In genomic region chr7:29483219-29484104, GRCh38 we compare ENCODE assay signal across 1 cellular context.
TF ChIP-seq lines count a peak whose summit lies in the region.

No MANE protein-coding gene starts in this region.

TF ChIP-seq in HepG2, 621 proteins besides CTCF, POLR2A, EP300 and RAD21 (continued from another document and continues in another):
- TF ChIP-seq BRF2 (CRISPR knock-in tag; IDR thresholded peaks at IDR 0.05) (0 out of 2 replicates have a peak, but pooled peaks have one; percentile 55), ZNF598 (CRISPR knock-in tag; IDR thresholded peaks at IDR 0.05; ENCODE audit: borderline replicate concordance) (no peak), TCF7 (IDR thresholded peaks at IDR 0.05; ENCODE audit: low read depth) (peak; percentile 85), SNAPC2 (CRISPR knock-in tag; IDR thresholded peaks at IDR 0.05) (0 out of 2 replicates have a peak, but pooled peaks have one; percentile 48), RXRA (CRISPR knock-in tag; IDR thresholded peaks at IDR 0.05) (peak; percentile 28; the same call in 1 of the 2 replicates), ZIK1 (CRISPR knock-in tag; IDR thresholded peaks at IDR 0.05; ENCODE audit: borderline replicate concordance, low read depth) (no peak), ZNF792 (CRISPR knock-in tag; IDR thresholded peaks at IDR 0.05) (0 out of 2 replicates have a peak, but pooled peaks have one; percentile 52), ZSCAN22 (CRISPR knock-in tag; IDR thresholded peaks at IDR 0.05) (no peak), ZNF484 (CRISPR knock-in tag; IDR thresholded peaks at IDR 0.05; ENCODE audit: borderline replicate concordance, low read depth) (no peak), ZBTB33 (CRISPR knock-in tag; IDR thresholded peaks at IDR 0.05) (peak; percentile 8; the same call in 1 of the 2 replicates), ZXDC (CRISPR knock-in tag; IDR thresholded peaks at IDR 0.05) (no peak), SOX13 (IDR thresholded peaks at IDR 0.05) (peak; percentile 98), SOX13 (CRISPR knock-in tag; conservative IDR thresholded peaks at IDR 0.05 in 1 of 2, IDR thresholded peaks at IDR 0.05 in 1 of 2) (peak in 1 of 2 experiments; percentile 100; a peak in 2 of 4 replicates), POLR2AphosphoS2 (IDR thresholded peaks at IDR 0.05; ENCODE audit: low read depth, low read length) (no peak), ZNF331 (CRISPR knock-in tag; IDR thresholded peaks at IDR 0.05) (peak; percentile 89; the same call in 1 of the 2 replicates), CEBPG (CRISPR knock-in tag; IDR thresholded peaks at IDR 0.05) (peak; percentile 99), TBX3 (IDR thresholded peaks at IDR 0.05; ENCODE audit: borderline replicate concordance) (peak; percentile 83; the same call in 1 of the 2 replicates), PCBP1 (IDR thresholded peaks at IDR 0.05; ENCODE audit: borderline replicate concordance, low read depth, low read length) (no peak), ZNF33B (CRISPR knock-in tag; IDR thresholded peaks at IDR 0.05) (no peak; the same call in 1 of the 2 replicates), EED (CRISPR knock-in tag; IDR thresholded peaks at IDR 0.05) (no peak), FIP1L1 (IDR thresholded peaks at IDR 0.05; ENCODE audit: borderline replicate concordance, insufficient read depth, low read depth, low read length) (no peak), KDM3A (CRISPR knock-in tag; IDR thresholded peaks at IDR 0.05; ENCODE audit: low read depth) (no peak), ZNF460 (CRISPR knock-in tag; IDR thresholded peaks at IDR 0.05; ENCODE audit: borderline replicate concordance) (peak; percentile 5; the same call in 1 of the 2 replicates), NCOR1 (IDR thresholded peaks at IDR 0.05; ENCODE audit: borderline replicate concordance, low read length) (peak; percentile 86; the same call in 1 of the 2 replicates), GABPA (IDR thresholded peaks at IDR 0.05; ENCODE audit: low read depth, low read length) (no peak), GABPA (CRISPR knock-in tag; IDR thresholded peaks at IDR 0.05; ENCODE audit: low read depth) (no peak), HNF4A (CRISPR knock-in tag; IDR thresholded peaks at IDR 0.05) (peak; percentile 86), TSC22D2 (CRISPR knock-in tag; IDR thresholded peaks at IDR 0.05; ENCODE audit: borderline replicate concordance) (no peak), PBX2 (CRISPR knock-in tag; IDR thresholded peaks at IDR 0.05) (no peak), FOXP4 (CRISPR knock-in tag; IDR thresholded peaks at IDR 0.05) (peak; percentile 93), JUND (CRISPR knock-in tag; IDR thresholded peaks at IDR 0.05) (0 out of 2 replicates have a peak, but pooled peaks have one; percentile 25), ZNF672 (CRISPR knock-in tag; IDR thresholded peaks at IDR 0.05) (no peak), RXRB (CRISPR knock-in tag; IDR thresholded peaks at IDR 0.05; ENCODE audit: borderline replicate concordance) (peak; percentile 66; the same call in 1 of the 2 replicates), CREM (IDR thresholded peaks at IDR 0.05) (peak; percentile 80), CREM (CRISPR knock-in tag; IDR thresholded peaks at IDR 0.05) (no peak), MED13 (CRISPR knock-in tag; IDR thresholded peaks at IDR 0.05) (peak; percentile 64; the same call in 1 of the 2 replicates), NCOA2 (CRISPR knock-in tag; IDR thresholded peaks at IDR 0.05) (peak; percentile 92), FOXP1 (IDR thresholded peaks at IDR 0.05) (peak; percentile 29; the same call in 1 of the 2 replicates), FOXP1 (CRISPR knock-in tag; IDR thresholded peaks at IDR 0.05) (peak; percentile 91), ZNF18 (CRISPR knock-in tag; IDR thresholded peaks at IDR 0.05; ENCODE audit: insufficient replicate concordance) (no peak), KLF11 (CRISPR knock-in tag; IDR thresholded peaks at IDR 0.05) (no peak), AHDC1 (CRISPR knock-in tag; IDR thresholded peaks at IDR 0.05; ENCODE audit: borderline replicate concordance) (peak; percentile 75), ZNF326 (CRISPR knock-in tag; IDR thresholded peaks at IDR 0.05; ENCODE audit: borderline replicate concordance) (no peak), ZFX (CRISPR knock-in tag; IDR thresholded peaks at IDR 0.05; ENCODE audit: low read depth) (peak; percentile 41; the same call in 1 of the 2 replicates), CREB1 (IDR thresholded peaks at IDR 0.05) (no peak), CREB1 (CRISPR knock-in tag; IDR thresholded peaks at IDR 0.05) (peak; percentile 61), ELF3 (CRISPR knock-in tag; IDR thresholded peaks at IDR 0.05) (peak; percentile 37), SMAD3 (CRISPR knock-in tag; IDR thresholded peaks at IDR 0.05) (peak; percentile 80; the same call in 1 of the 2 replicates), KMT2A (CRISPR knock-in tag; IDR thresholded peaks at IDR 0.05) (peak; percentile 53; the same call in 1 of the 2 replicates), PPARG (CRISPR knock-in tag; conservative IDR thresholded peaks at IDR 0.05) (peak; percentile 72)
